In the genomic region with DNA sequence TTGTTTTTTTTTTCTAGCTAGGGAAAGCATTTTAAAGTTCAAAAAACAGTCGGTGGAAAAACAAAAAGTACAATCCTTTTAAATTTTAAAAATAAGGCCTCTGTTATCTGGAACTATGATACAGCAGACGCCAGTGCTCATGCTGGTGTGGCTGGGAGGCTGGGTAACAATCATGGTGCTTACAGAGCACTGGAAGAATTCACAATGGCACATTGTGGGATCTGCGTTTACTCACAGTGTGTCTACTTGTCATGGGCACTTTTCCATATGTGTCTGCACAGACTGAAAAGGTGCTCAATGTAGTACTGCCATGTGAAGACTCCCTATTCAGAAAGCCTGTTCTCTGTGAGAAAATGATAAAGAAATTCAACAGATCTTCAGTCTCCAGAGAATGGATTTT, we compare ENCODE assay signal across 13 cellular contexts.
A peak's percentile ranks its signal among the peaks of the same experiment; 100 is the strongest.
DNase-seq lines count a peak whose midpoint lies in the region; ATAC-seq and TF ChIP-seq lines count a peak whose summit lies in the region.
"Had no signal": no experiment of that assay in that cellular context is flagged by ENCODE, and none has a peak within 500 bp of the region (broad histone marks: within the 10 kb centered on the region; RNA-seq: fewer than 3 reads in every experiment).

No MANE protein-coding gene starts in this region.

- ATAC-seq in activated CD8-positive, alpha-beta T cell treated with anti-CD3 and anti-CD28 coated beads for 36 hours: no peak
- ATAC-seq: GM23338 had no signal

- no peaks in the 10 kb centered on the region for H3K9me3 Mint-ChIP-seq in activated naive CD4-positive, alpha-beta T cell treated with anti-CD3 and anti-CD28 coated beads for 36 hours
- peaks cover 3% of the 10 kb centered on the region for H3K9me3 Mint-ChIP-seq in activated CD8-positive, alpha-beta T cell treated with anti-CD3 and anti-CD28 coated beads for 36 hours
- H3K9me3 Mint-ChIP-seq: CD4-positive, alpha-beta T cell had no signal

- peak overlapping the region; percentile 45 for H3K27ac ChIP-seq in angular gyrus (ENCODE audit: low read depth, low read length)
- H3K27ac ChIP-seq: C4-2B had no signal

- POLR2A ChIA-PET in activated CD8-positive, alpha-beta T cell treated with anti-CD3 and anti-CD28 coated beads for 36 hours (lab: Charles Lee): no interaction called here

- TF ChIP-seq CTCF in activated CD8-positive, alpha-beta T cell treated with anti-CD3 and anti-CD28 coated beads for 36 hours (IDR thresholded peaks at IDR 0.05): no peak

- CTCF ChIA-PET in activated naive CD4-positive, alpha-beta T cell treated with anti-CD3 and anti-CD28 coated beads for 36 hours (lab: Charles Lee): no interaction called here
- CTCF ChIA-PET in activated CD8-positive, alpha-beta T cell treated with anti-CD3 and anti-CD28 coated beads for 36 hours (lab: Charles Lee): no interaction called here

- DNase-seq in globus pallidus (ENCODE audit: low spot score) (peak; percentile 58), pons (ENCODE audit: low spot score) (peak; percentile 67), ACHN (no peak)
- no peak for DNase-seq in activated naive CD4-positive, alpha-beta T cell treated with anti-CD3 and anti-CD28 coated beads for 36 hours
- no peak for DNase-seq in activated CD8-positive, alpha-beta T cell treated with anti-CD3 and anti-CD28 coated beads for 36 hours
- DNase-seq: Caco-2; CD4-positive, alpha-beta T cell; GDM1; HCEC 1CT; IMR-90 had no signal

- H3K4me3 Mint-ChIP-seq in activated naive CD4-positive, alpha-beta T cell treated with anti-CD3 and anti-CD28 coated beads for 36 hours: no peak overlapping the region
- H3K4me3 Mint-ChIP-seq in activated CD8-positive, alpha-beta T cell treated with anti-CD3 and anti-CD28 coated beads for 36 hours: no peak overlapping the region
- H3K4me3 Mint-ChIP-seq: CD4-positive, alpha-beta T cell; GM23338 had no signal

- in situ Hi-C loops in ACHN (cut with HindIII; ENCODE audit: low pct_ligation_motif_present, low pct_unique_long_range_greater_than_20kb, low sequenced_read_pairs): no loop called here

- no peaks in the 10 kb centered on the region for H3K27me3 Mint-ChIP-seq in activated naive CD4-positive, alpha-beta T cell treated with anti-CD3 and anti-CD28 coated beads for 36 hours (ENCODE audit: low read depth)
- H3K27me3 Mint-ChIP-seq in activated CD8-positive, alpha-beta T cell treated with anti-CD3 and anti-CD28 coated beads for 36 hours: peaks cover 4% of the 10 kb centered on the region
- H3K27me3 Mint-ChIP-seq: CD4-positive, alpha-beta T cell had no signal

- peaks cover 5% of the 10 kb centered on the region for H3K4me1 Mint-ChIP-seq in activated naive CD4-positive, alpha-beta T cell treated with anti-CD3 and anti-CD28 coated beads for 36 hours (ENCODE audit: low read depth)
- peaks cover 7% of the 10 kb centered on the region for H3K4me1 Mint-ChIP-seq in activated CD8-positive, alpha-beta T cell treated with anti-CD3 and anti-CD28 coated beads for 36 hours (ENCODE audit: low read depth)
- H3K4me1 Mint-ChIP-seq: GM23338 had no signal

- intact Hi-C loops in activated naive CD4-positive, alpha-beta T cell treated with anti-CD3 and anti-CD28 coated beads for 36 hours (cut with micrococcal nuclease): no loop called here
- intact Hi-C loops in activated CD8-positive, alpha-beta T cell treated with anti-CD3 and anti-CD28 coated beads for 36 hours (cut with micrococcal nuclease): no loop called here

- H3K27ac Mint-ChIP-seq in activated naive CD4-positive, alpha-beta T cell treated with anti-CD3 and anti-CD28 coated beads for 36 hours: no peak overlapping the region
- no peak overlapping the region for H3K27ac Mint-ChIP-seq in activated CD8-positive, alpha-beta T cell treated with anti-CD3 and anti-CD28 coated beads for 36 hours
- H3K27ac Mint-ChIP-seq: CD4-positive, alpha-beta T cell; GM23338 had no signal

- no peaks in the 10 kb centered on the region for H3K36me3 Mint-ChIP-seq in activated naive CD4-positive, alpha-beta T cell treated with anti-CD3 and anti-CD28 coated beads for 36 hours (ENCODE audit: low read depth)
- H3K36me3 Mint-ChIP-seq in activated CD8-positive, alpha-beta T cell treated with anti-CD3 and anti-CD28 coated beads for 36 hours (ENCODE audit: low read depth): no peaks in the 10 kb centered on the region

Comparison
In these comparisons a context has a peak if more than half of its experiments do, and no peak if none do; other contexts are left out.
1. DNase-seq: peak in globus pallidus (single experiment) and pons (single experiment); none in activated naive CD4-positive, alpha-beta T cell treated with anti-CD3 and anti-CD28 coated beads for 36 hours (single experiment), activated CD8-positive, alpha-beta T cell treated with anti-CD3 and anti-CD28 coated beads for 36 hours (single experiment) and ACHN (single experiment).